Comparison of ENCODE assay signal across 8 cellular contexts in genomic region chr10:43689618-43689954, GRCh38. TPM values are rescaled to one million over a fixed set of nuclear protein-coding genes. Genes with fewer than 3 reads are reported as not detected.
DNase-seq lines count a peak whose midpoint lies in the region; ATAC-seq and TF ChIP-seq lines count a peak whose summit lies in the region.

No MANE protein-coding gene starts in this region.

- peaks cover 59% of the 10 kb centered on the region for H3K4me1 Mint-ChIP-seq in HFFc6 (ENCODE audit: low read depth)
- H3K4me1 Mint-ChIP-seq in stimulated activated naive B cell treated with anti-CD40 and anti-IgM and Interleukin-4, amounts not matched to agents 10 μg/mL and 1 μg/mL and 100 μg/mL, for 72 hours: peaks cover 3 to 12% of the 10 kb centered on the region in 2 donors

- in situ Hi-C loops in SK-MEL-5 (cut with HindIII; ENCODE audit: low pct_unique_long_range_greater_than_20kb, low sequenced_read_pairs): no loop called here

- no peak for TF ChIP-seq CTCF in GM12864 (IDR thresholded peaks at IDR 0.05; ENCODE audit: low read depth, low read length, missing control alignments)
- TF ChIP-seq CTCF in HFFc6 (IDR thresholded peaks at IDR 0.05): no peak
- no peak for TF ChIP-seq CTCF in colonic mucosa (IDR thresholded peaks at IDR 0.05)
- no peak for TF ChIP-seq CTCF in liver (IDR thresholded peaks at IDR 0.05; ENCODE audit: low read depth, low read length, missing input control)

- 6% methylated on average over 25 of the region's 25 CpGs for WGBS in liver

- H3K9ac ChIP-seq in colonic mucosa (ENCODE audit: low read depth in 2 of 2, low read length in 2 of 2) (peak overlapping the region; percentile 27 to 76), liver (ENCODE audit: low read depth in 1 of 2, low read length in 2 of 2) (peak overlapping the region; percentile 32 to 62)

- no peaks in the 10 kb centered on the region for H3K36me3 Mint-ChIP-seq in HFFc6 (ENCODE audit: low read depth)
- no peaks in the 10 kb centered on the region for H3K36me3 Mint-ChIP-seq in stimulated activated naive B cell treated with anti-CD40 and anti-IgM and Interleukin-4, amounts not matched to agents 10 μg/mL and 1 μg/mL and 100 μg/mL, for 72 hours

- H3K4me3 ChIP-seq in GM12864 (ENCODE audit: low read depth, low read length): peak overlapping the region; percentile 45
- H3K4me3 ChIP-seq in colonic mucosa: peak overlapping the region; percentile 35
- H3K4me3 ChIP-seq in liver (ENCODE audit: low read depth in 1 of 3, low read length in 3 of 3): peak overlapping the region; percentile 45 to 79 (median 64)

- H3K4me3 Mint-ChIP-seq in HFFc6: peak overlapping the region; percentile 88
- peak overlapping the region; percentile 81 for H3K4me3 Mint-ChIP-seq in stimulated activated naive B cell treated with anti-CD40 and anti-IgM and Interleukin-4, amounts not matched to agents 10 μg/mL and 1 μg/mL and 100 μg/mL, for 72 hours

- H3K4me1 ChIP-seq in colonic mucosa (no peaks in the 10 kb centered on the region), liver (ENCODE audit: control insufficient read depth in 4 of 4, insufficient read depth in 4 of 4, low read length in 3 of 4) (peaks cover 2 to 14% (median 7%) of the 10 kb centered on the region in 4 donors)

- peaks cover 2% of the 10 kb centered on the region; the same call in 1 of the 2 replicates for H3K27me3 Mint-ChIP-seq in HFFc6 (ENCODE audit: insufficient read depth)
- peaks cover 35 to 60% of the 10 kb centered on the region in 2 donors for H3K27me3 Mint-ChIP-seq in stimulated activated naive B cell treated with anti-CD40 and anti-IgM and Interleukin-4, amounts not matched to agents 10 μg/mL and 1 μg/mL and 100 μg/mL, for 72 hours

- peak; percentile 65 to 68 for ATAC-seq in stimulated activated naive B cell treated with anti-CD40 and anti-IgM and Interleukin-4, amounts not matched to agents 10 μg/mL and 1 μg/mL and 100 μg/mL, for 72 hours (replicated peaks)

- H3K27ac ChIP-seq in colonic mucosa (peak overlapping the region; percentile 5), liver (ENCODE audit: low read depth in 1 of 2, low read length in 2 of 2) (peak overlapping the region in 1 of 2 donors; percentile 55)

- H3K27me3 ChIP-seq in colonic mucosa: no peaks in the 10 kb centered on the region
- peaks cover 0 to 5% (median 0%) of the 10 kb centered on the region in 4 donors for H3K27me3 ChIP-seq in liver (ENCODE audit: control insufficient read depth in 4 of 4, insufficient read depth in 4 of 4, low read length in 3 of 4)

- H3K9me3 ChIP-seq in colonic mucosa (no peaks in the 10 kb centered on the region), liver (ENCODE audit: control insufficient read depth in 4 of 4, low read length in 3 of 4) (no peaks in the 10 kb centered on the region)

- no peaks in the 10 kb centered on the region for H3K9me3 Mint-ChIP-seq in HFFc6
- no peaks in the 10 kb centered on the region for H3K9me3 Mint-ChIP-seq in stimulated activated naive B cell treated with anti-CD40 and anti-IgM and Interleukin-4, amounts not matched to agents 10 μg/mL and 1 μg/mL and 100 μg/mL, for 72 hours

- intact Hi-C loops in colonic mucosa (cut with DNase I): loop anchor here (5.0 kb wide), 1 partner anchor 698 kb away; the partner anchor contains the start of gene CXCL12

- no peak for TF ChIP-seq RAD21 in liver (IDR thresholded peaks at IDR 0.05)

- H3K27ac Mint-ChIP-seq in HFFc6: peak overlapping the region; percentile 72
- H3K27ac Mint-ChIP-seq in stimulated activated naive B cell treated with anti-CD40 and anti-IgM and Interleukin-4, amounts not matched to agents 10 μg/mL and 1 μg/mL and 100 μg/mL, for 72 hours: peak overlapping the region; percentile 56

- DNase-seq in GM12864 (ENCODE audit: low read depth) (no peak), HFFc6 (no peak), SK-MEL-5 (ENCODE audit: low read depth, low spot score) (peak; percentile 3), colonic mucosa (peak; percentile 72), COLO829 (ENCODE audit: low spot score) (no peak), SK-N-DZ (ENCODE audit: low spot score) (no peak)
- DNase-seq in stimulated activated naive B cell treated with anti-CD40 and anti-IgM and Interleukin-4, amounts not matched to agents 10 μg/mL and 1 μg/mL and 100 μg/mL, for 72 hours: no peak

- H3K36me3 ChIP-seq in colonic mucosa (no peaks in the 10 kb centered on the region), liver (ENCODE audit: control insufficient read depth in 4 of 4, insufficient read depth in 3 of 4, low read depth in 1 of 4, low read length in 3 of 4) (no peaks in the 10 kb centered on the region)

TF ChIP-seq in liver, 16 proteins besides CTCF, POLR2A, EP300 and RAD21:
- TF ChIP-seq TAF1 (conservative IDR thresholded peaks at IDR 0.05) (no peak), EGR1 (IDR thresholded peaks at IDR 0.05; ENCODE audit: low read depth in 2 of 2) (no peak), FOXA1 (IDR thresholded peaks at IDR 0.05) (no peak), RXRA (IDR thresholded peaks at IDR 0.05) (no peak), NR2F2 (IDR thresholded peaks at IDR 0.05) (no peak), YY1 (IDR thresholded peaks at IDR 0.05) (no peak), HNF4A (conservative IDR thresholded peaks at IDR 0.05) (no peak), GABPA (IDR thresholded peaks at IDR 0.05 in 1 of 2, conservative IDR thresholded peaks at IDR 0.05 in 1 of 2) (no peak), REST (IDR thresholded peaks at IDR 0.05) (no peak), ZBTB33 (IDR thresholded peaks at IDR 0.05) (no peak), FOXA2 (IDR thresholded peaks at IDR 0.05) (no peak), ATF3 (IDR thresholded peaks at IDR 0.05) (no peak), MAX (IDR thresholded peaks at IDR 0.05) (no peak)
TF ChIP-seq in liver: peak in this region for 0.

RNA-seq across cellular contexts. Expression of gene ZNF32, which starts 40.9 kb away (rescaled TPM):
- total RNA-seq in HFFc6 (2021; fragmentation: NEBNext Ultra II Directional; extraction: Animal tissue kit (Norgen Biotek cat#: 25700)): 10 to 100 TPM; 12.7 to 23.6 (median 15.3) TPM
- total RNA-seq in SK-MEL-5 (2014; rRNA removed; shearing (Covaris generic)): 25.4 and 32.9 TPM in 2 replicates
- polyA plus RNA-seq in SK-MEL-5 (2015; cell fraction: cytosol; rRNA removed): 11.0 and 20.2 TPM in 2 replicates
- polyA plus RNA-seq in SK-MEL-5 (2015; cell fraction: nucleus; rRNA removed): 16.4 and 16.7 TPM in 2 replicates
- 10 to 100 TPM; 15.7 to 17.7 TPM for total RNA-seq in colonic mucosa
- total RNA-seq in liver: 10 to 100 TPM in 1 of 2 donors, 1 to 10 TPM in 1; 6.5 to 11.9 TPM
- 10 to 100 TPM; 13.1 to 19.9 TPM for polyA plus RNA-seq in liver
- 89.2 and 109 TPM in 2 replicates for polyA plus RNA-seq in SK-N-DZ (2014; cell fraction: cytosol; rRNA removed)
- polyA plus RNA-seq in SK-N-DZ (2014; cell fraction: nucleus; rRNA removed): 88.3 and 92.0 TPM in 2 replicates

Comparison
In these comparisons a context has a peak if more than half of its experiments do, and no peak if none do; other contexts are left out.
1. DNase-seq: peak in SK-MEL-5 (single experiment) and colonic mucosa (single experiment); none in GM12864 (single experiment), HFFc6 (single experiment), stimulated activated naive B cell treated with anti-CD40 and anti-IgM and Interleukin-4, amounts not matched to agents 10 μg/mL and 1 μg/mL and 100 μg/mL, for 72 hours (single experiment), COLO829 (single experiment) and SK-N-DZ (single experiment).
2. Peak in every context shown above with its lines, with median percentiles within 50 percentile points of each other: H3K4me3 ChIP-seq.